In genomic region chr13:53743906-53744305, GRCh38 we compare ENCODE assay signal across 22 cellular contexts.
DNase-seq lines count a peak whose midpoint lies in the region; ATAC-seq and TF ChIP-seq lines count a peak whose summit lies in the region.
"Had no signal": no experiment of that assay in that cellular context is flagged by ENCODE, and none has a peak within 500 bp of the region (broad histone marks: within the 10 kb centered on the region; RNA-seq: fewer than 3 reads in every experiment).

No MANE protein-coding gene starts in this region.

- POLR2A ChIA-PET in HEK293T (lab: Yijun Ruan, JAX) = no interaction called here

- WGBS in heart left ventricle, 4 donors = 86 to 91% (median 88%) methylated on average over 1 of the region's 1 CpG
- 89 to 94% methylated on average over 1 of the region's 1 CpG for WGBS in testis, 2 donors

- H3K9me3 ChIP-seq in heart left ventricle (no peaks in the 10 kb centered on the region), testis (no peaks in the 10 kb centered on the region)

- H3K4me3 ChIP-seq in heart left ventricle (no peak overlapping the region), testis (no peak overlapping the region)
- H3K4me3 ChIP-seq: SK-N-MC had no signal

- no peak for ATAC-seq in heart left ventricle
- ATAC-seq: HepG2, T-cell had no signal

- intact Hi-C loops in heart left ventricle (cut with DNase I) = no loop called here
- intact Hi-C loops in testis (cut with DNase I; ENCODE audit: low total_unique reads) = no loop called here

- peaks cover 9% of the 10 kb centered on the region for H3K9me3 Mint-ChIP-seq in activated T-cell treated with anti-CD3 and anti-CD28 coated beads, Interleukin-2, amount 50 U/mL, for 24 hours

- no peak overlapping the region for H3K27ac Mint-ChIP-seq in activated T-cell treated with anti-CD3 and anti-CD28 coated beads, Interleukin-2, amount 50 U/mL, for 24 hours
- H3K27ac Mint-ChIP-seq: HFFc6, T-cell had no signal

- H3K4me1 ChIP-seq in heart left ventricle = no peaks in the 10 kb centered on the region
- no peaks in the 10 kb centered on the region for H3K4me1 ChIP-seq in testis

- H3K4me1 Mint-ChIP-seq in activated T-cell treated with anti-CD3 and anti-CD28 coated beads, Interleukin-2, amount 50 U/mL, for 24 hours (ENCODE audit: low read depth) = no peaks in the 10 kb centered on the region
- H3K4me1 Mint-ChIP-seq: T-cell had no signal

- TF ChIP-seq CTCF in VCaP (conservative IDR thresholded peaks at IDR 0.05) (0 out of 2 replicates have a peak, but pooled peaks have one; percentile 10), heart left ventricle (IDR thresholded peaks at IDR 0.05) (no peak), testis (IDR thresholded peaks at IDR 0.05) (no peak)

- TF ChIP-seq POLR2A in heart left ventricle (IDR thresholded peaks at IDR 0.05) (no peak), testis (IDR thresholded peaks at IDR 0.05) (no peak)

- CTCF ChIA-PET in HEK293T (lab: Yijun Ruan, JAX) = no interaction called here

- H3K27me3 ChIP-seq in heart left ventricle = no peaks in the 10 kb centered on the region
- H3K27me3 ChIP-seq in testis = no peaks in the 10 kb centered on the region

- H3K27me3 Mint-ChIP-seq in activated T-cell treated with anti-CD3 and anti-CD28 coated beads, Interleukin-2, amount 50 U/mL, for 24 hours = no peaks in the 10 kb centered on the region
- H3K27me3 Mint-ChIP-seq: T-cell had no signal

- no peak overlapping the region for H3K27ac ChIP-seq in VCaP
- no peak overlapping the region for H3K27ac ChIP-seq in heart left ventricle
- H3K27ac ChIP-seq in testis = no peak overlapping the region
- H3K27ac ChIP-seq: C4-2B, SK-N-MC had no signal

- H3K36me3 Mint-ChIP-seq in activated T-cell treated with anti-CD3 and anti-CD28 coated beads, Interleukin-2, amount 50 U/mL, for 24 hours (ENCODE audit: low read depth) = no peaks in the 10 kb centered on the region
- H3K36me3 Mint-ChIP-seq: T-cell had no signal

- DNase-seq in ELF-1 (ENCODE audit: low read depth, low spot score) = peak; percentile 2
- DNase-seq in HEK293T (ENCODE audit: extremely low spot score) = peak; percentile 13
- DNase-seq in iPS-NIHi7 (ENCODE audit: extremely low spot score) = peak; percentile 27
- no peak for DNase-seq in heart left ventricle
- no peak for DNase-seq in testis
- DNase-seq in activated T-cell treated with anti-CD3 and anti-CD28 coated beads, Interleukin-2, amount 50 U/mL, for 24 hours = no peak
- DNase-seq: AML-193, EL, GOT3, HFFc6, KG1, MV-4-11, NCI-H1417, NCI-H187 treated with DMSO at 0.1 percent for 48 hours, NCI-H2171, NCI-H526, Right ventricle myocardium superior, T-cell had no signal

- H3K36me3 ChIP-seq in heart left ventricle = no peaks in the 10 kb centered on the region
- H3K36me3 ChIP-seq in testis (ENCODE audit: low read depth, missing control alignments) = no peaks in the 10 kb centered on the region

- H3K4me3 Mint-ChIP-seq in activated T-cell treated with anti-CD3 and anti-CD28 coated beads, Interleukin-2, amount 50 U/mL, for 24 hours = no peak overlapping the region
- H3K4me3 Mint-ChIP-seq: HFFc6, T-cell had no signal

TF ChIP-seq in HEK293T, 16 proteins besides CTCF, POLR2A, EP300 and RAD21:
- TF ChIP-seq SP1 (IDR thresholded peaks at IDR 0.05) (no peak), SUZ12 (IDR thresholded peaks at IDR 0.05) (no peak), CTBP1 (IDR thresholded peaks at IDR 0.05; ENCODE audit: borderline replicate concordance) (no peak), PKNOX1 (IDR thresholded peaks at IDR 0.05) (peak; percentile 25; the same call in 1 of the 2 replicates), FOXK2 (IDR thresholded peaks at IDR 0.05) (no peak)

Comparison
In these comparisons a context has a peak if more than half of its experiments do, and no peak if none do; other contexts are left out.
1. DNase-seq: peak in ELF-1 (single experiment), HEK293T (single experiment) and iPS-NIHi7 (single experiment); none in heart left ventricle (0 of 5), testis (single experiment) and activated T-cell treated with anti-CD3 and anti-CD28 coated beads, Interleukin-2, amount 50 U/mL, for 24 hours (single experiment).